ENCODE assay signal across 17 cellular contexts in the genomic region with DNA sequence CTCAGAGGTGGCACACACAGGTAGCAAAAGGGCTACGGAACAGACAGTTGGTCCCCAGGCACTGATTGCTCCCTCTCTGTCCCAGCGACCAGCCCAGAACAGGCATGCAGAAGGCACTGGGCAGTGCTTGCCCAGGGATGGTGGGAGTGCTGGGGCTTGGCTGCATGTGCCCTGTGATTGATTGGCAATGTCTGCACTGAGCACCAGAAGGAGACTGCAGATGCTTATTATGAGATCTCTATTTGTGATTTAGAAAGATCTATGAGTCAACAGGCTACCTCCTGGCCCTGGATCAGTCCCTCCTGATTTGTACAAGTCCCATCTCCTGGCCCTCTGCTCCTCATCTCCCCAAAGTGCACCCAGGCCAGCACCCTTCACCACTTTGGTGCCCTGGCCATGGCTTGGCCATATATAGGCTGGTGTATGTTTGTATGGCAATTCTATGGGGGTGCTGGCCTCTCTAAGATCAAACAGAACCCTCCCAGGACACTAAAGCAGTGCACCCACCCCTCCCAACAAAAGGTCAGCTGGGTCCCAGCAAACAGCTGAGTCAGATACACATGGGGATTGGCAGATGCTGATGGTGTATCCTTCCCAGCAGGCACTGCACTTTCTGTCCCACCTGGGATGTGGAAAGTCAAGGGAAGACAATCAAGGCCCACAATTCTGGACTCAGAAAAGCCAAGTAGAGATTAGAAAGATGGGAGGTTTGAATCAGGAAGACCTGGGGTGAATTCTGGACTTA. TPM values are rescaled to one million over a fixed set of nuclear protein-coding genes. Genes with fewer than 3 reads are reported as not detected.
A peak's percentile ranks its signal among the peaks of the same experiment; 100 is the strongest.
DNase-seq lines count a peak whose midpoint lies in the region; ATAC-seq and TF ChIP-seq lines count a peak whose summit lies in the region.
"Had no signal": no experiment of that assay in that cellular context is flagged by ENCODE, and none has a peak within 500 bp of the region (broad histone marks: within the 10 kb centered on the region; RNA-seq: fewer than 3 reads in every experiment).

No MANE protein-coding gene starts in this region.

- H3K9me3 Mint-ChIP-seq in neural progenitor cell = no peaks in the 10 kb centered on the region
- H3K9me3 Mint-ChIP-seq: activated naive CD8-positive, alpha-beta T cell treated with anti-CD3 and anti-CD28 coated beads, Interleukin-2, amount 50 U/mL, for 24 hours; activated T-cell treated with anti-CD3 and anti-CD28 coated beads, Interleukin-2, amount 50 U/mL, for 4 hours had no signal

- H3K36me3 ChIP-seq in left ventricle myocardium inferior = no peaks in the 10 kb centered on the region
- no peaks in the 10 kb centered on the region for H3K36me3 ChIP-seq in neural progenitor cell
- H3K36me3 ChIP-seq: breast epithelium, suprapubic skin had no signal

- TF ChIP-seq CTCF in left ventricle myocardium inferior (IDR thresholded peaks at IDR 0.05; ENCODE audit: borderline replicate concordance) (no peak), neural progenitor cell (IDR thresholded peaks at IDR 0.05) (no peak)

- H3K4me3 ChIP-seq in left ventricle myocardium inferior (no peak overlapping the region), neural progenitor cell (no peak overlapping the region)
- H3K4me3 ChIP-seq: breast epithelium, suprapubic skin had no signal

- no peak overlapping the region for H3K9ac ChIP-seq in neural progenitor cell

- H3K27me3 Mint-ChIP-seq in neural progenitor cell (ENCODE audit: insufficient read depth, low read depth) = peaks cover 10% of the 10 kb centered on the region

- H3F3A ChIP-seq in neural progenitor cell (ENCODE audit: low read depth) = no peaks in the 10 kb centered on the region

- ATAC-seq in Right ventricle myocardium inferior (no peak), HG03196 (IDR thresholded peaks at IDR 0.05; ENCODE audit: unreplicated experiment) (no peak), HG03108 (IDR thresholded peaks at IDR 0.05; ENCODE audit: unreplicated experiment) (no peak)
- ATAC-seq: activated naive CD8-positive, alpha-beta T cell treated with anti-CD3 and anti-CD28 coated beads, Interleukin-2, amount 50 U/mL, for 24 hours; activated T-cell treated with anti-CD3 and anti-CD28 coated beads, Interleukin-2, amount 50 U/mL, for 4 hours had no signal

- intact Hi-C loops in left ventricle myocardium inferior (cut with micrococcal nuclease) = no loop called here
- intact Hi-C loops in Right ventricle myocardium inferior (cut with DNase I) = loop anchor here (5.0 to 10.0 kb wide), 2 partner anchors 37 to 160 kb away; no protein-coding TSS in a partner anchor

- H3K27me3 ChIP-seq in left ventricle myocardium inferior (ENCODE audit: low read depth) (peaks cover 5% of the 10 kb centered on the region), neural progenitor cell (peaks cover 78% of the 10 kb centered on the region)

- no peaks in the 10 kb centered on the region for H3K79me2 ChIP-seq in neural progenitor cell (ENCODE audit: low read depth)

- H4K20me1 ChIP-seq in neural progenitor cell (ENCODE audit: low read depth) = no peaks in the 10 kb centered on the region

- no peak overlapping the region for H3K27ac Mint-ChIP-seq in neural progenitor cell
- H3K27ac Mint-ChIP-seq: activated naive CD8-positive, alpha-beta T cell treated with anti-CD3 and anti-CD28 coated beads, Interleukin-2, amount 50 U/mL, for 24 hours had no signal

- peaks cover 17% of the 10 kb centered on the region for H3K4me1 Mint-ChIP-seq in neural progenitor cell
- H3K4me1 Mint-ChIP-seq: activated naive CD8-positive, alpha-beta T cell treated with anti-CD3 and anti-CD28 coated beads, Interleukin-2, amount 50 U/mL, for 24 hours had no signal

- H3K27ac ChIP-seq in left ventricle myocardium inferior (replicated peaks) (peak overlapping the region; percentile 84), neural progenitor cell (no peak overlapping the region)
- H3K27ac ChIP-seq: breast epithelium, suprapubic skin had no signal

- H3K4me1 ChIP-seq in left ventricle myocardium inferior (peaks cover 73% of the 10 kb centered on the region), neural progenitor cell (peaks cover 6% of the 10 kb centered on the region)
- H3K4me1 ChIP-seq: breast epithelium, suprapubic skin had no signal

- H3K9me3 ChIP-seq in left ventricle myocardium inferior (replicated peaks) = no peaks in the 10 kb centered on the region
- no peaks in the 10 kb centered on the region for H3K9me3 ChIP-seq in neural progenitor cell (ENCODE audit: low read depth)
- H3K9me3 ChIP-seq: breast epithelium, suprapubic skin had no signal

- in situ Hi-C loops in G401 (cut with HindIII; ENCODE audit: low sequenced_read_pairs) = no loop called here

- H2AFZ ChIP-seq in neural progenitor cell (replicated peaks) = no peak overlapping the region

- no peaks in the 10 kb centered on the region for H3K36me3 Mint-ChIP-seq in neural progenitor cell

- no peak overlapping the region for H3K4me3 Mint-ChIP-seq in neural progenitor cell
- H3K4me3 Mint-ChIP-seq: activated naive CD8-positive, alpha-beta T cell treated with anti-CD3 and anti-CD28 coated beads, Interleukin-2, amount 50 U/mL, for 24 hours; activated T-cell treated with anti-CD3 and anti-CD28 coated beads, Interleukin-2, amount 50 U/mL, for 4 hours had no signal

- H3K4me2 ChIP-seq in neural progenitor cell = no peak overlapping the region

- DNase-seq in left ventricle myocardium inferior = no peak
- no peak for DNase-seq in Right ventricle myocardium inferior (ENCODE audit: missing footprints)
- DNase-seq in cerebellum (ENCODE audit: low spot score) = peak; percentile 0
- peak; percentile 1 for DNase-seq in neural progenitor cell (ENCODE audit: low spot score)
- no peak for DNase-seq in G401 (ENCODE audit: low spot score)
- DNase-seq: activated CD4-positive, alpha-beta T cell treated with anti-CD3 and anti-CD28 coated beads, Interleukin-2, amount 50 U/mL, for 1 hour; activated naive CD8-positive, alpha-beta T cell treated with anti-CD3 and anti-CD28 coated beads, Interleukin-2, amount 50 U/mL, for 24 hours; activated T-cell treated with anti-CD3 and anti-CD28 coated beads, Interleukin-2, amount 50 U/mL, for 4 hours; COR-L47; foreskin melanocyte; Karpas-422; NCI-H2029 had no signal

RNA-seq across cellular contexts. Expression of a gene that starts 30.9 kb away (rescaled TPM):
- total RNA-seq in left ventricle myocardium inferior = 98.0 TPM
- 95.4 TPM for total RNA-seq in Right ventricle myocardium inferior
- total RNA-seq in cerebellum = 33.6 TPM
- 0.09 and 0.31 TPM in 2 replicates for total RNA-seq in neural progenitor cell (ENCODE audit: low replicate concordance)
- total RNA-seq in G401 (2014; rRNA removed; shearing (Covaris generic)) = 0.06 and 2.2 TPM in 2 replicates
- total RNA-seq: epithelial cell of proximal tubule had no signal

Comparison
In these comparisons a context has a peak if more than half of its experiments do, and no peak if none do; other contexts are left out.
1. DNase-seq: peak in cerebellum (single experiment) and neural progenitor cell (single experiment); none in left ventricle myocardium inferior (single experiment), Right ventricle myocardium inferior (single experiment) and G401 (single experiment).
2. RNA of a gene that starts 30.9 kb away (total RNA-seq): 98.0 TPM in left ventricle myocardium inferior (single experiment), 95.4 TPM in Right ventricle myocardium inferior (single experiment) and 33.6 TPM in cerebellum (single experiment); 0.06 to 2.2 TPM in G401 and 0.09 to 0.31 TPM in neural progenitor cell; every median in the first group is over 10 times any median in the second.